ENCODE assay signal across 1 cellular context in the genomic region with DNA sequence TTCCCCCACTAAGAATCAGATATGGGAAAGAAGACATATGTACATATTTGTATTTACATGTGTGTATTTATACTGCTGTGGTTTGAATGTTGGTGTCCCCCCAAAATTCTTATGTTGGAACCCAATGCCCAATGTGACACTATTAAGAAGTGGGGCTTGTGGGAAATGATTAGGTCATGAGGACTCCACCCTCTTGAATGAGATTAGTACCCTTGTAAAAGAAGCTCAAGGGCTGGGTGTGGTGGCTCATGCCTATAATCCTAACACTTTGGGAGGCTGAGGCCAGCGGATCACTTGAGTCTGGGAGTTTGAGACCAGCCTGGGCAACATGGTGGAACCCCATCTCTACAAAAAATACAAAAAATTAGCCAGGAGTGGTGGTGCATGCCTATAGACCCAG.
TF ChIP-seq lines count a peak whose summit lies in the region.

No MANE protein-coding gene starts in this region.

TF ChIP-seq in IMR-90, 13 proteins besides CTCF, POLR2A, EP300 and RAD21:
- TF ChIP-seq CHD1 (IDR thresholded peaks at IDR 0.05; ENCODE audit: low read depth, low read length) = no peak
- TF ChIP-seq RCOR1 (IDR thresholded peaks at IDR 0.05; ENCODE audit: insufficient replicate concordance, low read length) = no peak
- no peak for TF ChIP-seq MAFK (IDR thresholded peaks at IDR 0.05; ENCODE audit: low read depth, low read length)
- no peak for TF ChIP-seq SMC3 (IDR thresholded peaks at IDR 0.05; ENCODE audit: low read depth, low read length)
- TF ChIP-seq FOS (IDR thresholded peaks at IDR 0.05; ENCODE audit: low read depth, low read length) = no peak
- TF ChIP-seq MAZ (IDR thresholded peaks at IDR 0.05; ENCODE audit: borderline replicate concordance, low read depth, low read length) = no peak
- TF ChIP-seq BHLHE40 (IDR thresholded peaks at IDR 0.05; ENCODE audit: low read depth, low read length) = no peak
- TF ChIP-seq CEBPB (IDR thresholded peaks at IDR 0.05; ENCODE audit: low read depth, low read length) = no peak
- TF ChIP-seq, protein P1, sequence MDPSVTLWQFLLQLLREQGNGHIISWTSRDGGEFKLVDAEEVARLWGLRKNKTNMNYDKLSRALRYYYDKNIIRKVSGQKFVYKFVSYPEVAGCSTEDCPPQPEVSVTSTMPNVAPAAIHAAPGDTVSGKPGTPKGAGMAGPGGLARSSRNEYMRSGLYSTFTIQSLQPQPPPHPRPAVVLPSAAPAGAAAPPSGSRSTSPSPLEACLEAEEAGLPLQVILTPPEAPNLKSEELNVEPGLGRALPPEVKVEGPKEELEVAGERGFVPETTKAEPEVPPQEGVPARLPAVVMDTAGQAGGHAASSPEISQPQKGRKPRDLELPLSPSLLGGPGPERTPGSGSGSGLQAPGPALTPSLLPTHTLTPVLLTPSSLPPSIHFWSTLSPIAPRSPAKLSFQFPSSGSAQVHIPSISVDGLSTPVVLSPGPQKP (IDR thresholded peaks at IDR 0.05; ENCODE audit: borderline replicate concordance, low read depth, low read length) = no peak
- no peak for TF ChIP-seq RFX5 (IDR thresholded peaks at IDR 0.05; ENCODE audit: low read depth, low read length)
- TF ChIP-seq MXI1 (IDR thresholded peaks at IDR 0.05; ENCODE audit: borderline replicate concordance, low read depth, low read length) = no peak
- TF ChIP-seq NFE2L2 (IDR thresholded peaks at IDR 0.05; ENCODE audit: low read depth, low read length) = no peak
- TF ChIP-seq, protein P2, sequence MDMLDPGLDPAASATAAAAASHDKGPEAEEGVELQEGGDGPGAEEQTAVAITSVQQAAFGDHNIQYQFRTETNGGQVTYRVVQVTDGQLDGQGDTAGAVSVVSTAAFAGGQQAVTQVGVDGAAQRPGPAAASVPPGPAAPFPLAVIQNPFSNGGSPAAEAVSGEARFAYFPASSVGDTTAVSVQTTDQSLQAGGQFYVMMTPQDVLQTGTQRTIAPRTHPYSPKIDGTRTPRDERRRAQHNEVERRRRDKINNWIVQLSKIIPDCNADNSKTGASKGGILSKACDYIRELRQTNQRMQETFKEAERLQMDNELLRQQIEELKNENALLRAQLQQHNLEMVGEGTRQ (IDR thresholded peaks at IDR 0.05; ENCODE audit: low read depth, low read length) = no peak
